In genomic region chr4:176001171-176002006, GRCh38 we compare ENCODE assay signal across 8 cellular contexts.
DNase-seq lines count a peak whose midpoint lies in the region; ATAC-seq and TF ChIP-seq lines count a peak whose summit lies in the region.

No MANE protein-coding gene starts in this region.

- peaks cover 0 to 12% (median 0%) of the 10 kb centered on the region in 4 donors for H3K4me1 ChIP-seq in right lobe of liver

- H3K36me3 ChIP-seq in right lobe of liver, result no peaks in the 10 kb centered on the region

- no peaks in the 10 kb centered on the region for H3K27me3 ChIP-seq in right lobe of liver

- H3K27ac Mint-ChIP-seq in Calu3 (ENCODE audit: unreplicated experiment), result peak overlapping the region; percentile 58
- H3K27ac Mint-ChIP-seq in dendritic cell treated with granulocyte-macrophage colony-stimulating factor and Interleukin-4, amounts not matched to agents 40 ng/mL and 50 ng/mL, for 4 days, result no peak overlapping the region

- no TSS peak for BruUV-seq in Calu3 (replicated peaks; lab: Mats Ljungman, UMichigan)

- peak overlapping the region; percentile 42 to 65 (median 46) for H3K27ac ChIP-seq in right lobe of liver
- peak overlapping the region; percentile 44 for H3K27ac ChIP-seq in temporal lobe (ENCODE audit: low read depth, low read length)

- H3K4me1 Mint-ChIP-seq in Calu3 (ENCODE audit: low read depth, unreplicated experiment), result peaks cover 20% of the 10 kb centered on the region
- H3K4me1 Mint-ChIP-seq in dendritic cell treated with granulocyte-macrophage colony-stimulating factor and Interleukin-4, amounts not matched to agents 40 ng/mL and 50 ng/mL, for 4 days (ENCODE audit: low read depth), result peaks cover 17% of the 10 kb centered on the region

- no peak for TF ChIP-seq RAD21 in Ishikawa (IDR thresholded peaks at IDR 0.05; ENCODE audit: low read depth)

- TF ChIP-seq POLR2A in right lobe of liver (IDR thresholded peaks at IDR 0.05) (no peak), GM18505 (IDR thresholded peaks at IDR 0.05; ENCODE audit: borderline replicate concordance, extremely low read depth, insufficient read depth, insufficient read length) (no peak)

- TF ChIP-seq CTCF in Calu3 (IDR thresholded peaks at IDR 0.05; ENCODE audit: unreplicated experiment), result no peak
- no peak for TF ChIP-seq CTCF in right lobe of liver (IDR thresholded peaks at IDR 0.05)

- H3K9me3 Mint-ChIP-seq in Calu3 (ENCODE audit: low read depth, unreplicated experiment), result no peaks in the 10 kb centered on the region
- H3K9me3 Mint-ChIP-seq in dendritic cell treated with granulocyte-macrophage colony-stimulating factor and Interleukin-4, amounts not matched to agents 40 ng/mL and 50 ng/mL, for 4 days, result no peaks in the 10 kb centered on the region

- peak overlapping the region; percentile 83 for H3K4me3 Mint-ChIP-seq in Calu3 (ENCODE audit: low read depth, unreplicated experiment)
- peak overlapping the region; percentile 83 for H3K4me3 Mint-ChIP-seq in dendritic cell treated with granulocyte-macrophage colony-stimulating factor and Interleukin-4, amounts not matched to agents 40 ng/mL and 50 ng/mL, for 4 days

- peaks cover 16% of the 10 kb centered on the region for H3K36me3 Mint-ChIP-seq in Calu3 (ENCODE audit: insufficient read depth, unreplicated experiment)
- H3K36me3 Mint-ChIP-seq in dendritic cell treated with granulocyte-macrophage colony-stimulating factor and Interleukin-4, amounts not matched to agents 40 ng/mL and 50 ng/mL, for 4 days (ENCODE audit: low read depth), result no peaks in the 10 kb centered on the region

- no peak for TF ChIP-seq EP300 in Ishikawa (IDR thresholded peaks at IDR 0.05; ENCODE audit: borderline replicate concordance)

- H3K4me3 ChIP-seq in right lobe of liver, result peak overlapping the region; percentile 22 to 44 (median 43)

- intact Hi-C loops in Calu3 (cut with micrococcal nuclease; ENCODE audit: unreplicated experiment) (loop anchor here (5.0 kb wide), 1 partner anchor 54 kb away; no protein-coding TSS in a partner anchor), right lobe of liver (cut with DNase I) (no loop called here)
- intact Hi-C loops in dendritic cell treated with granulocyte-macrophage colony-stimulating factor and Interleukin-4, amounts not matched to agents 40 ng/mL and 50 ng/mL, for 4 days (cut with micrococcal nuclease), result no loop called here

- DNase-seq in Calu3 (peak; percentile 51), right lobe of liver (peak; percentile 52 to 59 (median 55))
- DNase-seq in activated CD4-positive, CD25-positive, alpha-beta regulatory T cell treated with anti-CD3 and anti-CD28 coated beads, Interleukin-2, amount 50 U/mL, for 72 hours, result no peak
- no peak for DNase-seq in activated CD8-positive, alpha-beta memory T cell treated with anti-CD3 and anti-CD28 coated beads, Interleukin-2, amount 50 U/mL, for 48 hours

- ATAC-seq in right lobe of liver (peak; percentile 64 to 69 (median 64)), GM18505 (IDR thresholded peaks at IDR 0.05; ENCODE audit: unreplicated experiment) (no peak)

- WGBS in right lobe of liver (ENCODE audit: insufficient coverage, low coverage, low lambda C conversion rate, missing lambda C conversion rate), result 2% methylated on average over 37 of the region's 41 CpGs

- CTCF ChIA-PET in Calu3 (lab: Charles Lee), result no interaction called here

- no peaks in the 10 kb centered on the region for H3K27me3 Mint-ChIP-seq in Calu3 (ENCODE audit: unreplicated experiment)
- peaks cover 48% of the 10 kb centered on the region for H3K27me3 Mint-ChIP-seq in dendritic cell treated with granulocyte-macrophage colony-stimulating factor and Interleukin-4, amounts not matched to agents 40 ng/mL and 50 ng/mL, for 4 days

- no peaks in the 10 kb centered on the region for H3K9me3 ChIP-seq in right lobe of liver

TF ChIP-seq in Ishikawa, 13 proteins besides CTCF, POLR2A, EP300 and RAD21:
- TF ChIP-seq ZBTB7A (IDR thresholded peaks at IDR 0.05; ENCODE audit: low read depth) (no peak), REST (IDR thresholded peaks at IDR 0.05; ENCODE audit: low read depth) (no peak), EGR1 (IDR thresholded peaks at IDR 0.05) (no peak), FOXM1 (IDR thresholded peaks at IDR 0.05; ENCODE audit: borderline replicate concordance, low read depth) (no peak), CEBPB (IDR thresholded peaks at IDR 0.05) (no peak), MAX (IDR thresholded peaks at IDR 0.05) (no peak), YY1 (IDR thresholded peaks at IDR 0.05; ENCODE audit: low read depth) (no peak), TEAD4 (IDR thresholded peaks at IDR 0.05) (peak; percentile 23; the same call in 1 of the 2 replicates), TCF12 (IDR thresholded peaks at IDR 0.05; ENCODE audit: low read depth) (no peak), USF1 (IDR thresholded peaks at IDR 0.05) (no peak), TAF1 (IDR thresholded peaks at IDR 0.05; ENCODE audit: low read depth) (no peak), NFIC (IDR thresholded peaks at IDR 0.05) (0 out of 2 replicates have a peak, but pooled peaks have one; percentile 11), CREB1 (IDR thresholded peaks at IDR 0.05; ENCODE audit: low read depth) (no peak)

Comparison
In these comparisons a context has a peak if more than half of its experiments do, and no peak if none do; other contexts are left out.
1. DNase-seq: peak in Calu3 (single experiment) and right lobe of liver (3 of 3); none in activated CD4-positive, CD25-positive, alpha-beta regulatory T cell treated with anti-CD3 and anti-CD28 coated beads, Interleukin-2, amount 50 U/mL, for 72 hours (single experiment) and activated CD8-positive, alpha-beta memory T cell treated with anti-CD3 and anti-CD28 coated beads, Interleukin-2, amount 50 U/mL, for 48 hours (single experiment).